Comparison of ENCODE assay signal across 17 cellular contexts in genomic region chr9:92059045-92059444, GRCh38.
"Had no signal": no experiment of that assay in that cellular context is flagged by ENCODE, and none has a peak within 500 bp of the region (broad histone marks: within the 10 kb centered on the region; RNA-seq: fewer than 3 reads in every experiment).

No MANE protein-coding gene starts in this region.

- H3K4me3 ChIP-seq: cardiac muscle cell, lower lobe of right lung, psoas muscle, right lobe of liver, stomach had no signal

- ATAC-seq: effector memory CD8-positive, alpha-beta T cell; lower lobe of right lung; psoas muscle; right lobe of liver had no signal

- H3K4me3 Mint-ChIP-seq: activated naive CD8-positive, alpha-beta T cell; effector memory CD8-positive, alpha-beta T cell; neural crest cell; type B pancreatic cell had no signal

- H3K27me3 Mint-ChIP-seq: activated naive CD8-positive, alpha-beta T cell; effector memory CD8-positive, alpha-beta T cell; type B pancreatic cell had no signal

- H3K4me1 ChIP-seq: lower lobe of right lung, psoas muscle, right lobe of liver, stomach had no signal

- H3K27ac ChIP-seq: cardiac muscle cell, lower lobe of right lung, psoas muscle, right lobe of liver, stomach, VCaP had no signal

- DNase-seq: activated CD4-positive, alpha-beta T cell treated with anti-CD3 and anti-CD28 coated beads, Interleukin-2, amount 50 U/mL, for 4 hours; amygdala; effector memory CD8-positive, alpha-beta T cell; foreskin fibroblast; islet precursor cell; lower lobe of right lung; psoas muscle; right lobe of liver; stimulated activated CD4-positive, alpha-beta T cell treated with anti-CD3 and anti-CD28 coated beads, Interleukin-15, amount 100 ng/mL, for 24 hours; stimulated activated CD4-positive, alpha-beta T cell treated with anti-CD3 and anti-CD28 coated beads, Interleukin-2, amount 100 ng/mL, for 48 hours; stomach; SW 1271 had no signal

- H3K27ac Mint-ChIP-seq: activated naive CD8-positive, alpha-beta T cell; type B pancreatic cell had no signal

- H3K27me3 ChIP-seq: cardiac muscle cell, right lobe of liver, stomach had no signal
